In the genomic region with DNA sequence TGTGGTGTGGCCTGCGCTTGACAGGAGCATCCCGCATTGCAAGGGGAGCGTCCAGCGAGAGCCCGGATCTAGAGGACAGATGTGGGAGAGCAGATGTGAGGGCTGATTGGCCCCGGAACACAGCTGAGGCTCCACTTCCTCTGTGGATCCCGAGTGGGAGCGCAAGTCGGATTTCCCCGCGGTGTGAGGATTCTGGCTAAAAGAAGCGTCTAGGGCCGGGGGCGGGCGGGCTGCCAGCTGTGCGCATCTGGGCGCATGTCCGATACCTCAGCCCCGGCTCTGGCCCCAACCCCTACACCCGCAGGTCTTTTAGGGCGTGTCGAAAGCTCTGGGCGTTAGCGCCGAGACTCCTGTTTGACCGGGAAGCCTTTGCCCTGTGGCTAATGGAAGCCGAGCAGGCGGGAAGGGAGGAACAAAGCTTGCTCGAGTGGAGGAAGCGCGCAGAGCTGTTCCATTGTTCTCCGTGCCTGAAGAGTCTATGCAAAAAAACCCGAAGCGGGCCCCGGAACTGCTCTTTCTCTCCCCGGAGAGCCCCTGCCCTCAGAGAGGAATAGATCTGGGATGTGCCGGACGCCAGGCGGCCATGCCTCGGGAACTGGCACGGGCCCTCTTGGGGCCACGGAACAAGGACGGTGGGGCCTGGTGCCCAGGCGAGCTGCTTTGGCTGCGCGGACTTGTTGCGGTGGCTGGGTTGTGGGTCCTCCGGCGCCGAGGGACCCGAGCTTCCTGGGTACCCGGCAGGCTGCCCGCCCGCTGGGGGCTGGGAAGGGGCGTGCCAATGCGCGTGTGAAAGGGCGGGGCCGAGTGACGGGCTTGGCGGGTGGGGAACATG, we compare ENCODE assay signal across 9 cellular contexts.
DNase-seq lines count a peak whose midpoint lies in the region; ATAC-seq, FAIRE-seq and TF ChIP-seq lines count a peak whose summit lies in the region.
"Had no signal": no experiment of that assay in that cellular context is flagged by ENCODE, and none has a peak within 500 bp of the region (broad histone marks: within the 10 kb centered on the region; RNA-seq: fewer than 3 reads in every experiment).

No MANE protein-coding gene starts in this region.

- H3K9me3 ChIP-seq in A549, result no peaks in the 10 kb centered on the region

- POLR2A ChIA-PET in A549 (lab: Yijun Ruan, JAX), result interaction anchor here (0.5 to 2.0 kb wide), 3 partner anchors 52 to 90 kb away, joined by 3 to 8 read pairs (median 3); no protein-coding TSS in a partner anchor

- peak overlapping the region; percentile 99 for H3K4me2 ChIP-seq in A549

- TF ChIP-seq POLR2A in A549 (IDR thresholded peaks at IDR 0.05; ENCODE audit: low read length), result no peak

- peak overlapping the region; percentile 82 to 93 (median 87) for H3K27ac Mint-ChIP-seq in nephron
- H3K27ac Mint-ChIP-seq: activated naive CD8-positive, alpha-beta T cell had no signal

- peak; percentile 22 to 54; a peak in 5 of 6 replicates for ATAC-seq in A549
- no peak for ATAC-seq in GM21529 (IDR thresholded peaks at IDR 0.05; ENCODE audit: unreplicated experiment)
- no peak for ATAC-seq in GM19397 (IDR thresholded peaks at IDR 0.05; ENCODE audit: unreplicated experiment)

- peaks cover 59% of the 10 kb centered on the region for H3K4me1 Mint-ChIP-seq in nephron

- H3K4me3 ChIP-seq in A549, result peak overlapping the region; percentile 60
- peak overlapping the region; percentile 94 for H3K4me3 ChIP-seq in fibroblast of the aortic adventitia (ENCODE audit: low read depth, low read length)

- no peaks in the 10 kb centered on the region for H3K36me3 Mint-ChIP-seq in nephron (ENCODE audit: low read depth)
- H3K36me3 Mint-ChIP-seq: activated naive CD8-positive, alpha-beta T cell had no signal

- no peak for TF ChIP-seq EP300 in A549 (IDR thresholded peaks at IDR 0.05)

- no peak for TF ChIP-seq RAD21 in A549 (conservative IDR thresholded peaks at IDR 0.05 in 1 of 2, IDR thresholded peaks at IDR 0.05 in 1 of 2)

- DNase-seq in A549 (ENCODE audit: low read depth in 1 of 2, low spot score in 1 of 2) (peak; percentile 42 to 44), HTR-8/SVneo (ENCODE audit: insufficient read length, low spot score) (peak; percentile 50), SK-N-DZ (ENCODE audit: low spot score) (peak; percentile 13), fibroblast of the aortic adventitia (ENCODE audit: low read depth) (peak; percentile 77)
- DNase-seq in stimulated activated CD4-positive, alpha-beta T cell treated with anti-CD3 and anti-CD28 coated beads, Interleukin-2, amount 100 ng/mL, for 48 hours, result no peak

- no peaks in the 10 kb centered on the region for H3K9me3 Mint-ChIP-seq in nephron

- H3K4me1 ChIP-seq in A549, result peaks cover 29% of the 10 kb centered on the region

- H3K4me3 Mint-ChIP-seq in nephron, result peak overlapping the region; percentile 94 to 97 (median 96)
- H3K4me3 Mint-ChIP-seq: activated naive CD8-positive, alpha-beta T cell had no signal

- CTCF ChIA-PET in A549 (lab: Yijun Ruan, JAX), result interaction anchor here (0.6 to 13.7 kb wide), 15 partner anchors 10 to 143 kb away, joined by 3 to 105 read pairs (median 4); no protein-coding TSS in a partner anchor

- WGBS in A549 (ENCODE audit: missing lambda C conversion rate), result 36% methylated on average over 32 of the region's 61 CpGs

- TF ChIP-seq CTCF in A549 (IDR thresholded peaks at IDR 0.05) (no peak), fibroblast of the aortic adventitia (IDR thresholded peaks at IDR 0.05; ENCODE audit: insufficient read depth, low read length) (no peak), nephron (IDR thresholded peaks at IDR 0.05; ENCODE audit: unreplicated experiment in 3 of 3) (no peak)

- peak overlapping the region; percentile 69 to 88 for H3K27ac ChIP-seq in A549

- no peak for FAIRE-seq in A549 (lab: Jason Lieb, UNC)
- FAIRE-seq in HTR-8/SVneo (lab: Jason Lieb, UNC), result no peak

- peaks cover 46% of the 10 kb centered on the region for H3K27me3 Mint-ChIP-seq in nephron (ENCODE audit: low read depth)

TF ChIP-seq in A549, 52 proteins besides CTCF, POLR2A, EP300 and RAD21:
- no peak for TF ChIP-seq MAFK (IDR thresholded peaks at IDR 0.05; ENCODE audit: partially characterized antibody)
- TF ChIP-seq, protein P1, sequence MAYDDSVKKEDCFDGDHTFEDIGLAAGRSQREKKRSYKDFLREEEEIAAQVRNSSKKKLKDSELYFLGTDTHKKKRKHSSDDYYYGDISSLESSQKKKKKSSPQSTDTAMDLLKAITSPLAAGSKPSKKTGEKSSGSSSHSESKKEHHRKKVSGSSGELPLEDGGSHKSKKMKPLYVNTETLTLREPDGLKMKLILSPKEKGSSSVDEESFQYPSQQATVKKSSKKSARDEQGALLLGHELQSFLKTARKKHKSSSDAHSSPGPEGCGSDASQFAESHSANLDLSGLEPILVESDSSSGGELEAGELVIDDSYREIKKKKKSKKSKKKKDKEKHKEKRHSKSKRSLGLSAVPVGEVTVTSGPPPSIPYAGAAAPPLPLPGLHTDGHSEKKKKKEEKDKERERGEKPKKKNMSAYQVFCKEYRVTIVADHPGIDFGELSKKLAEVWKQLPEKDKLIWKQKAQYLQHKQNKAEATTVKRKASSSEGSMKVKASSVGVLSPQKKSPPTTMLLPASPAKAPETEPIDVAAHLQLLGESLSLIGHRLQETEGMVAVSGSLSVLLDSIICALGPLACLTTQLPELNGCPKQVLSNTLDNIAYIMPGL (CRISPR knock-in tag; IDR thresholded peaks at IDR 0.05; ENCODE audit: borderline replicate concordance), result no peak
- TF ChIP-seq, protein P2, sequence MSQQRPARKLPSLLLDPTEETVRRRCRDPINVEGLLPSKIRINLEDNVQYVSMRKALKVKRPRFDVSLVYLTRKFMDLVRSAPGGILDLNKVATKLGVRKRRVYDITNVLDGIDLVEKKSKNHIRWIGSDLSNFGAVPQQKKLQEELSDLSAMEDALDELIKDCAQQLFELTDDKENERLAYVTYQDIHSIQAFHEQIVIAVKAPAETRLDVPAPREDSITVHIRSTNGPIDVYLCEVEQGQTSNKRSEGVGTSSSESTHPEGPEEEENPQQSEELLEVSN (IDR thresholded peaks at IDR 0.05; ENCODE audit: borderline replicate concordance, low read depth), result 0 out of 2 replicates have a peak, but pooled peaks have one; percentile 15
- TF ChIP-seq, protein P3, sequence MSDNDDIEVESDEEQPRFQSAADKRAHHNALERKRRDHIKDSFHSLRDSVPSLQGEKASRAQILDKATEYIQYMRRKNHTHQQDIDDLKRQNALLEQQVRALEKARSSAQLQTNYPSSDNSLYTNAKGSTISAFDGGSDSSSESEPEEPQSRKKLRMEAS (IDR thresholded peaks at IDR 0.05), result peak; percentile 52
- TF ChIP-seq CBX8 (IDR thresholded peaks at IDR 0.05), result no peak

Comparison
In these comparisons a context has a peak if more than half of its experiments do, and no peak if none do; other contexts are left out.
1. ATAC-seq: peak in A549 (2 of 2); none in GM21529 (single experiment) and GM19397 (single experiment).
2. DNase-seq: peak in A549 (2 of 2), HTR-8/SVneo (single experiment), SK-N-DZ (single experiment) and fibroblast of the aortic adventitia (single experiment); none in stimulated activated CD4-positive, alpha-beta T cell treated with anti-CD3 and anti-CD28 coated beads, Interleukin-2, amount 100 ng/mL, for 48 hours (0 of 2).